ENCODE assay signal across 28 cellular contexts in the genomic region with DNA sequence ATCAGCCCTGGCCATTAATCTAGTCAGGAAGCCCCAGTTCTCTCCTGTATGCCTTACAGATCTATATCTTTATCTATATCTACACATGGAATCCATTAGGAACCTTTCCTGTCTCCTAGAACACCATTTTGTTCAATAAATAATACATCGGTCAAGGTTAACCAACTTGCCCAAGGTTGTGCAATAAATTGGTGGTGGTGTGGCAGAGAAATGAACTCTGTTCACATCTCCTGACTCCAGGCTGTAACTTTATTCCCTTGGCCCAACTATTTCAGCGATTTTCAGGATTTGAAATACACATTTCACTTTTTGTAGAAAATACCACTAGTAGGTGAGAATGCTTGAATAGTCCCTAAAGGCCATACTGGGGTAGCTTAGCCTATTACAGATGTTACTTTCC.
"Had no signal": no experiment of that assay in that cellular context is flagged by ENCODE, and none has a peak within 500 bp of the region (broad histone marks: within the 10 kb centered on the region; RNA-seq: fewer than 3 reads in every experiment).

No MANE protein-coding gene starts in this region.

- H3K9me3 Mint-ChIP-seq: endodermal cell had no signal

- H3K4me1 ChIP-seq: colonic mucosa, esophagus muscularis mucosa, esophagus squamous epithelium, gastrocnemius medialis, gastroesophageal sphincter had no signal

- H3K27ac Mint-ChIP-seq: dendritic cell treated with granulocyte-macrophage colony-stimulating factor and Interleukin-4, amounts not matched to agents 40 ng/mL and 50 ng/mL, for 4 days; effector memory CD8-positive, alpha-beta T cell; endodermal cell had no signal

- H3K27me3 ChIP-seq: colonic mucosa, dorsolateral prefrontal cortex, esophagus muscularis mucosa, esophagus squamous epithelium, foreskin keratinocyte, gastrocnemius medialis, gastroesophageal sphincter, heart right ventricle had no signal

- H3K4me3 ChIP-seq: colonic mucosa, coronary artery, dorsolateral prefrontal cortex, esophagus muscularis mucosa, esophagus squamous epithelium, gastrocnemius medialis, gastroesophageal sphincter, heart left ventricle, heart right ventricle had no signal

- H3K9me3 ChIP-seq: colonic mucosa, esophagus muscularis mucosa, esophagus squamous epithelium, gastrocnemius medialis, gastroesophageal sphincter, heart left ventricle, heart right ventricle had no signal

- DNase-seq: colonic mucosa; cortex of kidney; dermis blood vessel endothelial cell; dorsolateral prefrontal cortex; effector CD4-positive, alpha-beta T cell; effector CD8-positive, alpha-beta T cell; effector memory CD4-positive, alpha-beta T cell; effector memory CD8-positive, alpha-beta T cell; endodermal cell; erythroblast; esophagus squamous epithelium; foreskin keratinocyte; foreskin melanocyte; gastrocnemius medialis; glutamatergic neuron; head of caudate nucleus; heart left ventricle; heart right ventricle had no signal

- ATAC-seq: effector memory CD8-positive, alpha-beta T cell; esophagus mucosa; gastrocnemius medialis; gastroesophageal sphincter; heart left ventricle; heart right ventricle had no signal

- H3K4me3 Mint-ChIP-seq: dendritic cell treated with granulocyte-macrophage colony-stimulating factor and Interleukin-4, amounts not matched to agents 40 ng/mL and 50 ng/mL, for 4 days; effector memory CD8-positive, alpha-beta T cell; endodermal cell had no signal

- H3K36me3 ChIP-seq: colonic mucosa, esophagus muscularis mucosa, esophagus squamous epithelium, gastrocnemius medialis, gastroesophageal sphincter, heart left ventricle, heart right ventricle had no signal

- H3K27ac ChIP-seq: colonic mucosa, coronary artery, dorsolateral prefrontal cortex, epithelial cell of prostate, esophagus muscularis mucosa, esophagus squamous epithelium, foreskin keratinocyte, gastrocnemius medialis, gastroesophageal sphincter, heart left ventricle, heart right ventricle had no signal

- FAIRE-seq: colon, endometrium, endothelial cell of umbilical vein, frontal cortex had no signal

- H3K27me3 Mint-ChIP-seq: dendritic cell treated with granulocyte-macrophage colony-stimulating factor and Interleukin-4, amounts not matched to agents 40 ng/mL and 50 ng/mL, for 4 days; effector memory CD8-positive, alpha-beta T cell had no signal

- H3K4me1 Mint-ChIP-seq: endodermal cell had no signal
